ENCODE assay signal across 8 cellular contexts in the genomic region with DNA sequence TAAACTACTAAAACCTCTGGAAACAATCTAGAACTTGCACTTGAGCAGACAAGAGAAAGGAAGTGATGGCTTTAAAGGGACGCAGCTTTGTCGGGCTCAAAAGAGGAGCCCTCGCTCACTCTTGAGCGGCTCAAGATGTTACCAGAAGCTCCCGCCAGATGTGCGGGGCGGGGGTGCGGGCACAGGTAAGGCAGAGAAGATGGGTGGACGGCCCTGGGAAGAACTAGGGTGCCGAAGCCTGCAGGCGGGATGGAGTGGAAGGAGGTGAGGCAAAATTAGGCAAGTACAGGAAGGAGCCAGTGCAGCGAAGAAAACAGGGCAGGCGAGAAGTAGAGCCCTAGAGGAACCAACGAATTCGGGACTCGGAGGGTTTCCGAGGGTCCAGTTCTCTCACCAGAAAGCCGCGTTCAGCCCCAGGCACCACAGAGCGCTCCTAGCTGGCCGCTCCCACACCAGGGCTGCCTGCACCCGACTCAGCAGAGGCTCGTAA. TPM values are rescaled to one million over a fixed set of nuclear protein-coding genes. Genes with fewer than 3 reads are reported as not detected.
DNase-seq lines count a peak whose midpoint lies in the region; ATAC-seq, FAIRE-seq and TF ChIP-seq lines count a peak whose summit lies in the region.

No MANE protein-coding gene starts in this region.

- peaks cover 17 to 25% of the 10 kb centered on the region in 2 experiments for H3K36me3 ChIP-seq in HEK293 (ENCODE audit: control insufficient read depth in 2 of 2, insufficient read depth in 1 of 2, low read length in 2 of 2)
- peaks cover 21% of the 10 kb centered on the region for H3K36me3 ChIP-seq in lower lobe of right lung
- H3K36me3 ChIP-seq in thymus (ENCODE audit: control insufficient read depth, insufficient read depth), result peaks cover 18% of the 10 kb centered on the region

- CTCF ChIA-PET in HEK293 (lab: Yijun Ruan, JAX), result interaction anchor here (0.6 to 2.5 kb wide), 9 partner anchors 8 to 389 kb away, joined by 3 to 12 read pairs (median 3); a partner anchor contains a TSS

- no peaks in the 10 kb centered on the region for H3K27me3 ChIP-seq in lower lobe of right lung (ENCODE audit: low read depth)
- H3K27me3 ChIP-seq in thymus (ENCODE audit: control insufficient read depth, insufficient read depth), result no peaks in the 10 kb centered on the region

- TF ChIP-seq CTCF in HEK293 (tag by site-specific recombination; IDR thresholded peaks at IDR 0.05) (no peak), cardiac fibroblast (IDR thresholded peaks at IDR 0.05; ENCODE audit: low read depth, low read length) (no peak), lower lobe of right lung (IDR thresholded peaks at IDR 0.05) (peak; percentile 48)

- H3K4me3 ChIP-seq in HEK293 (ENCODE audit: low read depth, low read length) (peak overlapping the region; percentile 76), cardiac fibroblast (replicated peaks in 1 of 2; ENCODE audit: low read depth in 2 of 2, low read length in 2 of 2) (peak overlapping the region; percentile 90 to 97), lower lobe of right lung (peak overlapping the region; percentile 99), thymus (ENCODE audit: low read length) (peak overlapping the region; percentile 72)

- under 1% methylated on average over 23 of the region's 23 CpGs for WGBS in thymus

- POLR2A ChIA-PET in HEK293 (lab: Yijun Ruan, JAX), result interaction anchor here (0.5 to 3.0 kb wide), 37 partner anchors 8 to 390 kb away, joined by 3 to 56 read pairs (median 5); a partner anchor contains a TSS

- no peak for FAIRE-seq in frontal cortex (lab: Jason Lieb, UNC)

- intact Hi-C loops in lower lobe of right lung (cut with DNase I), result no loop called here

- ATAC-seq in GM18502 (IDR thresholded peaks at IDR 0.05; ENCODE audit: poor library complexity, unreplicated experiment), result peak; percentile 44
- ATAC-seq in lower lobe of right lung, result peak; percentile 75 to 77

- H3K9me3 ChIP-seq in HEK293 (ENCODE audit: control insufficient read depth, insufficient read depth, low read depth, low read length) (no peaks in the 10 kb centered on the region), lower lobe of right lung (no peaks in the 10 kb centered on the region), thymus (ENCODE audit: control insufficient read depth) (no peaks in the 10 kb centered on the region)

- H3K27ac ChIP-seq in HEK293 (ENCODE audit: extremely low read depth, low read depth, low read length), result peak overlapping the region; percentile 73
- H3K27ac ChIP-seq in lower lobe of right lung, result peak overlapping the region; percentile 96
- H3K27ac ChIP-seq in thymus (ENCODE audit: low read depth), result peak overlapping the region; percentile 93

- peak; percentile 65 for DNase-seq in NCI-H69 (lab: John Stamatoyannopoulos, UW)
- peak in 1 of 2 donors; percentile 5 for DNase-seq in cardiac fibroblast (ENCODE audit: low read depth in 2 of 2)
- DNase-seq in lower lobe of right lung, result peak; percentile 55
- no peak for DNase-seq in frontal cortex (ENCODE audit: low spot score in 2 of 2)
- no peak for DNase-seq in DMS114 treated with DMSO at 0.1 percent for 48 hours (lab: John Stamatoyannopoulos, UW; ENCODE audit: unreplicated experiment)

- H3K4me1 ChIP-seq in HEK293 (ENCODE audit: control insufficient read depth, insufficient read depth, low read length), result peaks cover 17% of the 10 kb centered on the region
- H3K4me1 ChIP-seq in lower lobe of right lung, result peaks cover 53% of the 10 kb centered on the region
- peaks cover 11% of the 10 kb centered on the region for H3K4me1 ChIP-seq in thymus (ENCODE audit: control insufficient read depth, insufficient read depth, low read length)

TF ChIP-seq in HEK293, 187 proteins besides CTCF, POLR2A, EP300 and RAD21 (continues in another document):
- TF ChIP-seq ZNF707 (tag by site-specific recombination; IDR thresholded peaks at IDR 0.05) (no peak), ZFP37 (tag by site-specific recombination; IDR thresholded peaks at IDR 0.05) (no peak), ZEB2 (tag by site-specific recombination; IDR thresholded peaks at IDR 0.05) (peak; percentile 35; the same call in 1 of the 2 replicates), ZFP69B (tag by site-specific recombination; IDR thresholded peaks at IDR 0.05) (peak; percentile 52; the same call in 1 of the 2 replicates), ZNF555 (tag by site-specific recombination; conservative IDR thresholded peaks at IDR 0.05) (no peak), ZBTB20 (tag by site-specific recombination; IDR thresholded peaks at IDR 0.05) (0 out of 2 replicates have a peak, but pooled peaks have one; percentile 71)
- TF ChIP-seq, protein P1, sequence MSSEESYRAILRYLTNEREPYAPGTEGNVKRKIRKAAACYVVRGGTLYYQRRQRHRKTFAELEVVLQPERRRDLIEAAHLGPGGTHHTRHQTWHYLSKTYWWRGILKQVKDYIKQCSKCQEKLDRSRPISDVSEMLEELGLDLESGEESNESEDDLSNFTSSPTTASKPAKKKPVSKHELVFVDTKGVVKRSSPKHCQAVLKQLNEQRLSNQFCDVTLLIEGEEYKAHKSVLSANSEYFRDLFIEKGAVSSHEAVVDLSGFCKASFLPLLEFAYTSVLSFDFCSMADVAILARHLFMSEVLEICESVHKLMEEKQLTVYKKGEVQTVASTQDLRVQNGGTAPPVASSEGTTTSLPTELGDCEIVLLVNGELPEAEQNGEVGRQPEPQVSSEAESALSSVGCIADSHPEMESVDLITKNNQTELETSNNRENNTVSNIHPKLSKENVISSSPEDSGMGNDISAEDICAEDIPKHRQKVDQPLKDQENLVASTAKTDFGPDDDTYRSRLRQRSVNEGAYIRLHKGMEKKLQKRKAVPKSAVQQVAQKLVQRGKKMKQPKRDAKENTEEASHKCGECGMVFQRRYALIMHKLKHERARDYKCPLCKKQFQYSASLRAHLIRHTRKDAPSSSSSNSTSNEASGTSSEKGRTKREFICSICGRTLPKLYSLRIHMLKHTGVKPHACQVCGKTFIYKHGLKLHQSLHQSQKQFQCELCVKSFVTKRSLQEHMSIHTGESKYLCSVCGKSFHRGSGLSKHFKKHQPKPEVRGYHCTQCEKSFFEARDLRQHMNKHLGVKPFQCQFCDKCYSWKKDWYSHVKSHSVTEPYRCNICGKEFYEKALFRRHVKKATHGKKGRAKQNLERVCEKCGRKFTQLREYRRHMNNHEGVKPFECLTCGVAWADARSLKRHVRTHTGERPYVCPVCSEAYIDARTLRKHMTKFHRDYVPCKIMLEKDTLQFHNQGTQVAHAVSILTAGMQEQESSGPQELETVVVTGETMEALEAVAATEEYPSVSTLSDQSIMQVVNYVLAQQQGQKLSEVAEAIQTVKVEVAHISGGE (tag by site-specific recombination; conservative IDR thresholded peaks at IDR 0.05; ENCODE audit: low read depth), result peak; percentile 17; the same call in 1 of the 2 replicates
- TF ChIP-seq, protein P2, sequence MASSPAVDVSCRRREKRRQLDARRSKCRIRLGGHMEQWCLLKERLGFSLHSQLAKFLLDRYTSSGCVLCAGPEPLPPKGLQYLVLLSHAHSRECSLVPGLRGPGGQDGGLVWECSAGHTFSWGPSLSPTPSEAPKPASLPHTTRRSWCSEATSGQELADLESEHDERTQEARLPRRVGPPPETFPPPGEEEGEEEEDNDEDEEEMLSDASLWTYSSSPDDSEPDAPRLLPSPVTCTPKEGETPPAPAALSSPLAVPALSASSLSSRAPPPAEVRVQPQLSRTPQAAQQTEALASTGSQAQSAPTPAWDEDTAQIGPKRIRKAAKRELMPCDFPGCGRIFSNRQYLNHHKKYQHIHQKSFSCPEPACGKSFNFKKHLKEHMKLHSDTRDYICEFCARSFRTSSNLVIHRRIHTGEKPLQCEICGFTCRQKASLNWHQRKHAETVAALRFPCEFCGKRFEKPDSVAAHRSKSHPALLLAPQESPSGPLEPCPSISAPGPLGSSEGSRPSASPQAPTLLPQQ (tag by site-specific recombination; IDR thresholded peaks at IDR 0.05), result 0 out of 2 replicates have a peak, but pooled peaks have one; percentile 30
- TF ChIP-seq, protein P3, sequence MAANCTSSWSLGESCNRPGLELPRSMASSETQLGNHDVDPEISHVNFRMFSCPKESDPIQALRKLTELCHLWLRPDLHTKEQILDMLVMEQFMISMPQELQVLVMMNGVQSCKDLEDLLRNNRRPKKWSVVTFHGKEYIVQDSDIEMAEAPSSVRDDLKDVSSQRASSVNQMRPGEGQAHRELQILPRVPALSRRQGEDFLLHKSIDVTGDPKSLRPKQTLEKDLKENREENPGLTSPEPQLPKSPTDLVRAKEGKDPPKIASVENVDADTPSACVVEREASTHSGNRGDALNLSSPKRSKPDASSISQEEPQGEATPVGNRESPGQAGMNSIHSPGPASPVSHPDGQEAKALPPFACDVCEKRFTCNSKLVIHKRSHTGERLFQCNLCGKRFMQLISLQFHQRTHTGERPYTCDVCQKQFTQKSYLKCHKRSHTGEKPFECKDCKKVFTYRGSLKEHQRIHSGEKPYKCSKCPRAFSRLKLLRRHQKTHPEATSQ (tag by site-specific recombination; IDR thresholded peaks at IDR 0.05), result peak; percentile 80; the same call in 1 of the 2 replicates

RNA-seq across cellular contexts. Expression of a gene that starts 0.4 kb away (rescaled TPM):
- total RNA-seq in lower lobe of right lung (70.7 TPM), frontal cortex (59.5 TPM)
- 33.7 TPM for polyA plus RNA-seq in thymus

RNA-seq across cellular contexts. Expression of a gene that starts 0.7 kb away (rescaled TPM):
- total RNA-seq in lower lobe of right lung (30.3 TPM), frontal cortex (11.4 TPM)
- polyA plus RNA-seq in thymus, result 11.4 TPM

RNA-seq across cellular contexts. Expression of a gene that starts 31.2 kb away (rescaled TPM):
- total RNA-seq in lower lobe of right lung (4.8 TPM), frontal cortex (4.5 TPM)
- polyA plus RNA-seq in thymus, result 5.1 TPM

RNA-seq across cellular contexts. Expression of a gene that starts 41.8 kb away (rescaled TPM):
- 70.5 TPM for total RNA-seq in lower lobe of right lung
- polyA plus RNA-seq in thymus, result 45.2 TPM
- total RNA-seq in frontal cortex, result 22.8 TPM

RNA-seq across cellular contexts. Expression of a gene that starts 46.8 kb away (rescaled TPM):
- total RNA-seq in lower lobe of right lung, result 65.8 TPM
- 89.3 TPM for polyA plus RNA-seq in thymus
- 4.1 TPM for total RNA-seq in frontal cortex

Comparison
In these comparisons a context has a peak if more than half of its experiments do, and no peak if none do; other contexts are left out.
1. DNase-seq: peak in NCI-H69 (single experiment) and lower lobe of right lung (single experiment); none in frontal cortex (0 of 2) and DMS114 treated with DMSO at 0.1 percent for 48 hours (single experiment).
2. Peak in every context shown above with its lines, with median percentiles within 50 percentile points of each other: H3K27ac ChIP-seq and H3K4me3 ChIP-seq.